In the genomic region with DNA sequence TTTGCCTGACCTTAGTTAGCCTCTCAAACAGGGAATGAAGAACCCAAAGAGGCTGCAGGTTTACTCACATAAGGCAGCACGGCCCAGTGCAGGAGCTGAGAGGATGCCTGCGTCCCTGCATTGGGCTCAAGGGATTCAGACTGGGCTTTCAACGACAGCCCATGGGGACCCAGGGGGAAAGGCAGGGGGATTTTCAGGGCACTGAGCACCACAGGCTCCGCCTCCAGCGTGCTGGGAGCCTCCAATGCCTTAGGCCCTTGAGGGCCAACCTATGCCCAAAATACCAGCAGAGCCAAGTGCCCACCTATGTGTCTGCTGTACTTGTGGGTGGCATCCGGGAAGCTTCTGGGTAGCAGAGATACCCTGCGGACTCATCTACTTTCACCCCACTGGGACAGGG, we compare ENCODE assay signal across 1 cellular context.
TF ChIP-seq lines count a peak whose summit lies in the region.

No MANE protein-coding gene starts in this region.

TF ChIP-seq in SK-N-SH treated with all-trans-retinoic acid at 6 μM for 48 hours, 23 proteins besides CTCF, POLR2A, EP300 and RAD21 (continued from another document):
- TF ChIP-seq, protein P1, sequence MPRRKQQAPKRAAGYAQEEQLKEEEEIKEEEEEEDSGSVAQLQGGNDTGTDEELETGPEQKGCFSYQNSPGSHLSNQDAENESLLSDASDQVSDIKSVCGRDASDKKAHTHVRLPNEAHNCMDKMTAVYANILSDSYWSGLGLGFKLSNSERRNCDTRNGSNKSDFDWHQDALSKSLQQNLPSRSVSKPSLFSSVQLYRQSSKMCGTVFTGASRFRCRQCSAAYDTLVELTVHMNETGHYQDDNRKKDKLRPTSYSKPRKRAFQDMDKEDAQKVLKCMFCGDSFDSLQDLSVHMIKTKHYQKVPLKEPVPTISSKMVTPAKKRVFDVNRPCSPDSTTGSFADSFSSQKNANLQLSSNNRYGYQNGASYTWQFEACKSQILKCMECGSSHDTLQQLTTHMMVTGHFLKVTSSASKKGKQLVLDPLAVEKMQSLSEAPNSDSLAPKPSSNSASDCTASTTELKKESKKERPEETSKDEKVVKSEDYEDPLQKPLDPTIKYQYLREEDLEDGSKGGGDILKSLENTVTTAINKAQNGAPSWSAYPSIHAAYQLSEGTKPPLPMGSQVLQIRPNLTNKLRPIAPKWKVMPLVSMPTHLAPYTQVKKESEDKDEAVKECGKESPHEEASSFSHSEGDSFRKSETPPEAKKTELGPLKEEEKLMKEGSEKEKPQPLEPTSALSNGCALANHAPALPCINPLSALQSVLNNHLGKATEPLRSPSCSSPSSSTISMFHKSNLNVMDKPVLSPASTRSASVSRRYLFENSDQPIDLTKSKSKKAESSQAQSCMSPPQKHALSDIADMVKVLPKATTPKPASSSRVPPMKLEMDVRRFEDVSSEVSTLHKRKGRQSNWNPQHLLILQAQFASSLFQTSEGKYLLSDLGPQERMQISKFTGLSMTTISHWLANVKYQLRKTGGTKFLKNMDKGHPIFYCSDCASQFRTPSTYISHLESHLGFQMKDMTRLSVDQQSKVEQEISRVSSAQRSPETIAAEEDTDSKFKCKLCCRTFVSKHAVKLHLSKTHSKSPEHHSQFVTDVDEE (CRISPR knock-in tag; IDR thresholded peaks at IDR 0.05): no peak
- TF ChIP-seq, protein P2, sequence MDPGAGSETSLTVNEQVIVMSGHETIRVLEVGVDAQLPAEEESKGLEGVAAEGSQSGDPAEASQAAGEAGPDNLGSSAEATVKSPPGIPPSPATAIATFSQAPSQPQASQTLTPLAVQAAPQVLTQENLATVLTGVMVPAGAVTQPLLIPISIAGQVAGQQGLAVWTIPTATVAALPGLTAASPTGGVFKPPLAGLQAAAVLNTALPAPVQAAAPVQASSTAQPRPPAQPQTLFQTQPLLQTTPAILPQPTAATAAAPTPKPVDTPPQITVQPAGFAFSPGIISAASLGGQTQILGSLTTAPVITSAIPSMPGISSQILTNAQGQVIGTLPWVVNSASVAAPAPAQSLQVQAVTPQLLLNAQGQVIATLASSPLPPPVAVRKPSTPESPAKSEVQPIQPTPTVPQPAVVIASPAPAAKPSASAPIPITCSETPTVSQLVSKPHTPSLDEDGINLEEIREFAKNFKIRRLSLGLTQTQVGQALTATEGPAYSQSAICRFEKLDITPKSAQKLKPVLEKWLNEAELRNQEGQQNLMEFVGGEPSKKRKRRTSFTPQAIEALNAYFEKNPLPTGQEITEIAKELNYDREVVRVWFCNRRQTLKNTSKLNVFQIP (CRISPR knock-in tag; IDR thresholded peaks at IDR 0.05; ENCODE audit: borderline replicate concordance, low read depth): no peak
- TF ChIP-seq ESRRG (CRISPR knock-in tag; IDR thresholded peaks at IDR 0.05) (no peak), ZNF565 (CRISPR knock-in tag; conservative IDR thresholded peaks at IDR 0.05; ENCODE audit: low read depth) (no peak), BACH2 (CRISPR knock-in tag; IDR thresholded peaks at IDR 0.05; ENCODE audit: borderline replicate concordance) (no peak), TOX (CRISPR knock-in tag; IDR thresholded peaks at IDR 0.05; ENCODE audit: borderline replicate concordance) (no peak), GLIS3 (CRISPR knock-in tag; IDR thresholded peaks at IDR 0.05) (no peak), TCF4 (CRISPR knock-in tag; IDR thresholded peaks at IDR 0.05; ENCODE audit: borderline replicate concordance) (no peak), PPARA (CRISPR knock-in tag; IDR thresholded peaks at IDR 0.05; ENCODE audit: borderline replicate concordance) (no peak)
- TF ChIP-seq, protein P3, sequence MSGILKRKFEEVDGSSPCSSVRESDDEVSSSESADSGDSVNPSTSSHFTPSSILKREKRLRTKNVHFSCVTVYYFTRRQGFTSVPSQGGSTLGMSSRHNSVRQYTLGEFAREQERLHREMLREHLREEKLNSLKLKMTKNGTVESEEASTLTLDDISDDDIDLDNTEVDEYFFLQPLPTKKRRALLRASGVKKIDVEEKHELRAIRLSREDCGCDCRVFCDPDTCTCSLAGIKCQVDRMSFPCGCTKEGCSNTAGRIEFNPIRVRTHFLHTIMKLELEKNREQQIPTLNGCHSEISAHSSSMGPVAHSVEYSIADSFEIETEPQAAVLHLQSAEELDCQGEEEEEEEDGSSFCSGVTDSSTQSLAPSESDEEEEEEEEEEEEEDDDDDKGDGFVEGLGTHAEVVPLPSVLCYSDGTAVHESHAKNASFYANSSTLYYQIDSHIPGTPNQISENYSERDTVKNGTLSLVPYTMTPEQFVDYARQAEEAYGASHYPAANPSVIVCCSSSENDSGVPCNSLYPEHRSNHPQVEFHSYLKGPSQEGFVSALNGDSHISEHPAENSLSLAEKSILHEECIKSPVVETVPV (CRISPR knock-in tag; IDR thresholded peaks at IDR 0.05): no peak
TF ChIP-seq in SK-N-SH treated with all-trans-retinoic acid at 6 μM for 48 hours: peak in this region for 0.
